8 cellular contexts compared by ENCODE assay signal in genomic region chr3:157606392-157607197, GRCh38.
DNase-seq lines count a peak whose midpoint lies in the region; ATAC-seq and TF ChIP-seq lines count a peak whose summit lies in the region.

No MANE protein-coding gene starts in this region.

- peak; percentile 99 for TF ChIP-seq CTCF in C4-2B (conservative IDR thresholded peaks at IDR 0.05)
- peak; percentile 68 for TF ChIP-seq CTCF in mesothelial cell of epicardium (IDR thresholded peaks at IDR 0.05; ENCODE audit: unreplicated experiment)

- H3K9me3 Mint-ChIP-seq in mesothelial cell of epicardium = no peaks in the 10 kb centered on the region

- peak; percentile 37 for DNase-seq in NCI-H460 (ENCODE audit: extremely low read depth, low read depth)
- DNase-seq in activated CD4-positive, alpha-beta T cell treated with anti-CD3 and anti-CD28 coated beads, Interleukin-2, amount 50 U/mL, for 24 hours (ENCODE audit: low read depth in 1 of 2, low spot score in 1 of 2) = peak; percentile 12 to 39
- DNase-seq in ecto neural progenitor cell (ENCODE audit: low spot score) = peak; percentile 88
- peak; percentile 34 to 78 for DNase-seq in mesothelial cell of epicardium (ENCODE audit: low spot score in 2 of 2, unreplicated experiment in 2 of 2)
- peak; percentile 4 to 29 for DNase-seq in stimulated activated CD8-positive, alpha-beta memory T cell treated with anti-CD3 and anti-CD28 coated beads, Interleukin-4, amount 100 ng/mL, for 1 hour (ENCODE audit: low read depth in 2 of 2, low spot score in 1 of 2)

- ATAC-seq in GM18909 (IDR thresholded peaks at IDR 0.05; ENCODE audit: poor library complexity, unreplicated experiment) (peak; percentile 97), HG03108 (IDR thresholded peaks at IDR 0.05; ENCODE audit: unreplicated experiment) (peak; percentile 92)

- peaks cover 12% of the 10 kb centered on the region for H3K27me3 Mint-ChIP-seq in mesothelial cell of epicardium (ENCODE audit: low read depth)

- H3K4me1 Mint-ChIP-seq in mesothelial cell of epicardium = peaks cover 5% of the 10 kb centered on the region

- peak overlapping the region; percentile 37 for H3K27ac Mint-ChIP-seq in mesothelial cell of epicardium

- no peak overlapping the region for H3K27ac ChIP-seq in C4-2B

- no peak overlapping the region for H3K4me3 Mint-ChIP-seq in mesothelial cell of epicardium

- H3K36me3 Mint-ChIP-seq in mesothelial cell of epicardium = no peaks in the 10 kb centered on the region

Comparison
In these comparisons a context has a peak if more than half of its experiments do, and no peak if none do; other contexts are left out.
1. DNase-seq: peak in every context shown above with its lines; median percentile 88 in ecto neural progenitor cell; 56 in mesothelial cell of epicardium; 37 in NCI-H460; 26 in activated CD4-positive, alpha-beta T cell treated with anti-CD3 and anti-CD28 coated beads, Interleukin-2, amount 50 U/mL, for 24 hours; 16 in stimulated activated CD8-positive, alpha-beta memory T cell treated with anti-CD3 and anti-CD28 coated beads, Interleukin-4, amount 100 ng/mL, for 1 hour.